Comparison of ENCODE assay signal across 27 cellular contexts in genomic region chrX:10310502-10310901, GRCh38.
A peak's percentile ranks its signal among the peaks of the same experiment; 100 is the strongest.
DNase-seq lines count a peak whose midpoint lies in the region; ATAC-seq and TF ChIP-seq lines count a peak whose summit lies in the region.
"Had no signal": no experiment of that assay in that cellular context is flagged by ENCODE, and none has a peak within 500 bp of the region (broad histone marks: within the 10 kb centered on the region; RNA-seq: fewer than 3 reads in every experiment).

No MANE protein-coding gene starts in this region.

- DNase-seq in NCI-H2227 (lab: John Stamatoyannopoulos, UW; ENCODE audit: unreplicated experiment): peak; percentile 6
- no peak for DNase-seq in NCI-H2227 treated with DMSO at 0.1 percent for 48 hours (lab: John Stamatoyannopoulos, UW)
- DNase-seq in WTC11 (ENCODE audit: low spot score): no peak
- peak; percentile 61 for DNase-seq in left kidney (ENCODE audit: low read depth, low spot score)
- DNase-seq in activated CD8-positive, alpha-beta memory T cell treated with anti-CD3 and anti-CD28 coated beads for 24 hours: no peak
- no peak for DNase-seq in globus pallidus (ENCODE audit: low spot score)
- DNase-seq: 8988T; activated CD4-positive, alpha-beta T cell treated with anti-CD3 and anti-CD28 coated beads for 1 hour; activated CD8-positive, alpha-beta T cell treated with anti-CD3 and anti-CD28 coated beads for 36 hours; activated gamma-delta T cell; CD4-positive, alpha-beta T cell; central memory CD4-positive, alpha-beta T cell; dorsolateral prefrontal cortex; GOT3; IMR-90; lower lobe of right lung; NCI-H1048; NCI-H187 treated with DMSO at 0.1 percent for 48 hours; NCI-H774; stimulated activated CD4-positive, alpha-beta T cell treated with anti-CD3 and anti-CD28 coated beads, Interleukin-4, amount 100 ng/mL, for 4 hours; T-helper 2 cell had no signal

- no peak for TF ChIP-seq CTCF in WTC11 (IDR thresholded peaks at IDR 0.05)

- H3K27ac Mint-ChIP-seq in WTC11: no peak overlapping the region
- H3K27ac Mint-ChIP-seq: activated CD8-positive, alpha-beta T cell treated with anti-CD3 and anti-CD28 coated beads for 36 hours; CD4-positive, alpha-beta T cell; stimulated activated memory B cell treated with anti-CD40 and anti-IgM and Interleukin-4, amounts not matched to agents 10 μg/mL and 1 μg/mL and 100 μg/mL, for 72 hours had no signal

- H3K4me1 Mint-ChIP-seq in WTC11: peaks cover 25% of the 10 kb centered on the region
- H3K4me1 Mint-ChIP-seq: neural crest cell; stimulated activated memory B cell treated with anti-CD40 and anti-IgM and Interleukin-4, amounts not matched to agents 10 μg/mL and 1 μg/mL and 100 μg/mL, for 72 hours had no signal

- peaks cover 64% of the 10 kb centered on the region for H3K27me3 Mint-ChIP-seq in WTC11 (ENCODE audit: low read depth)
- H3K27me3 Mint-ChIP-seq: activated CD8-positive, alpha-beta T cell treated with anti-CD3 and anti-CD28 coated beads for 36 hours; CD4-positive, alpha-beta T cell had no signal

- POLR2A ChIA-PET in WTC11 (lab: Charles Lee): no interaction called here

- H3K36me3 Mint-ChIP-seq in WTC11: no peaks in the 10 kb centered on the region
- H3K36me3 Mint-ChIP-seq: stimulated activated memory B cell treated with anti-CD40 and anti-IgM and Interleukin-4, amounts not matched to agents 10 μg/mL and 1 μg/mL and 100 μg/mL, for 72 hours had no signal

- no peaks in the 10 kb centered on the region for H3K9me3 Mint-ChIP-seq in WTC11
- H3K9me3 Mint-ChIP-seq: activated CD8-positive, alpha-beta T cell treated with anti-CD3 and anti-CD28 coated beads for 36 hours; CD4-positive, alpha-beta T cell had no signal

- peak overlapping the region; percentile 43; the same call in 1 of the 2 replicates for H3K4me3 Mint-ChIP-seq in WTC11
- H3K4me3 Mint-ChIP-seq: activated CD8-positive, alpha-beta T cell treated with anti-CD3 and anti-CD28 coated beads for 36 hours; CD4-positive, alpha-beta T cell; neural crest cell; stimulated activated memory B cell treated with anti-CD40 and anti-IgM and Interleukin-4, amounts not matched to agents 10 μg/mL and 1 μg/mL and 100 μg/mL, for 72 hours had no signal

- CTCF ChIA-PET in WTC11 (lab: Charles Lee): no interaction called here

- ATAC-seq in WTC11: no peak
- no peak for ATAC-seq in HG02970 (IDR thresholded peaks at IDR 0.05; ENCODE audit: low FRiP score, unreplicated experiment)
- no peak for ATAC-seq in HG03196 (IDR thresholded peaks at IDR 0.05; ENCODE audit: unreplicated experiment)
- ATAC-seq: activated CD8-positive, alpha-beta T cell treated with anti-CD3 and anti-CD28 coated beads for 36 hours; gastroesophageal sphincter; lower lobe of right lung; sciatic nerve; stimulated activated memory B cell treated with anti-CD40 and anti-IgM and Interleukin-4, amounts not matched to agents 10 μg/mL and 1 μg/mL and 100 μg/mL, for 72 hours had no signal

TF ChIP-seq in WTC11, 78 proteins besides CTCF, POLR2A, EP300 and RAD21 (continues in another document):
- TF ChIP-seq NR1H2 (CRISPR knock-in tag; IDR thresholded peaks at IDR 0.05) (no peak), HMGA2 (CRISPR knock-in tag; IDR thresholded peaks at IDR 0.05) (no peak), ZNF532 (CRISPR knock-in tag; IDR thresholded peaks at IDR 0.05; ENCODE audit: borderline replicate concordance) (no peak), MAX (CRISPR knock-in tag; IDR thresholded peaks at IDR 0.05) (no peak), OVOL2 (CRISPR knock-in tag; IDR thresholded peaks at IDR 0.05; ENCODE audit: borderline replicate concordance) (no peak)
- TF ChIP-seq, protein P1, sequence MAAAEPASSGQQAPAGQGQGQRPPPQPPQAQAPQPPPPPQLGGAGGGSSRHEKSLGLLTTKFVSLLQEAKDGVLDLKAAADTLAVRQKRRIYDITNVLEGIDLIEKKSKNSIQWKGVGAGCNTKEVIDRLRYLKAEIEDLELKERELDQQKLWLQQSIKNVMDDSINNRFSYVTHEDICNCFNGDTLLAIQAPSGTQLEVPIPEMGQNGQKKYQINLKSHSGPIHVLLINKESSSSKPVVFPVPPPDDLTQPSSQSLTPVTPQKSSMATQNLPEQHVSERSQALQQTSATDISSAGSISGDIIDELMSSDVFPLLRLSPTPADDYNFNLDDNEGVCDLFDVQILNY (CRISPR knock-in tag; IDR thresholded peaks at IDR 0.05): no peak
- TF ChIP-seq, protein P2, sequence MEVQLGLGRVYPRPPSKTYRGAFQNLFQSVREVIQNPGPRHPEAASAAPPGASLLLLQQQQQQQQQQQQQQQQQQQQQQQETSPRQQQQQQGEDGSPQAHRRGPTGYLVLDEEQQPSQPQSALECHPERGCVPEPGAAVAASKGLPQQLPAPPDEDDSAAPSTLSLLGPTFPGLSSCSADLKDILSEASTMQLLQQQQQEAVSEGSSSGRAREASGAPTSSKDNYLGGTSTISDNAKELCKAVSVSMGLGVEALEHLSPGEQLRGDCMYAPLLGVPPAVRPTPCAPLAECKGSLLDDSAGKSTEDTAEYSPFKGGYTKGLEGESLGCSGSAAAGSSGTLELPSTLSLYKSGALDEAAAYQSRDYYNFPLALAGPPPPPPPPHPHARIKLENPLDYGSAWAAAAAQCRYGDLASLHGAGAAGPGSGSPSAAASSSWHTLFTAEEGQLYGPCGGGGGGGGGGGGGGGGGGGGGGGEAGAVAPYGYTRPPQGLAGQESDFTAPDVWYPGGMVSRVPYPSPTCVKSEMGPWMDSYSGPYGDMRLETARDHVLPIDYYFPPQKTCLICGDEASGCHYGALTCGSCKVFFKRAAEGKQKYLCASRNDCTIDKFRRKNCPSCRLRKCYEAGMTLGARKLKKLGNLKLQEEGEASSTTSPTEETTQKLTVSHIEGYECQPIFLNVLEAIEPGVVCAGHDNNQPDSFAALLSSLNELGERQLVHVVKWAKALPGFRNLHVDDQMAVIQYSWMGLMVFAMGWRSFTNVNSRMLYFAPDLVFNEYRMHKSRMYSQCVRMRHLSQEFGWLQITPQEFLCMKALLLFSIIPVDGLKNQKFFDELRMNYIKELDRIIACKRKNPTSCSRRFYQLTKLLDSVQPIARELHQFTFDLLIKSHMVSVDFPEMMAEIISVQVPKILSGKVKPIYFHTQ (CRISPR knock-in tag; IDR thresholded peaks at IDR 0.05): no peak
- TF ChIP-seq, protein P3, sequence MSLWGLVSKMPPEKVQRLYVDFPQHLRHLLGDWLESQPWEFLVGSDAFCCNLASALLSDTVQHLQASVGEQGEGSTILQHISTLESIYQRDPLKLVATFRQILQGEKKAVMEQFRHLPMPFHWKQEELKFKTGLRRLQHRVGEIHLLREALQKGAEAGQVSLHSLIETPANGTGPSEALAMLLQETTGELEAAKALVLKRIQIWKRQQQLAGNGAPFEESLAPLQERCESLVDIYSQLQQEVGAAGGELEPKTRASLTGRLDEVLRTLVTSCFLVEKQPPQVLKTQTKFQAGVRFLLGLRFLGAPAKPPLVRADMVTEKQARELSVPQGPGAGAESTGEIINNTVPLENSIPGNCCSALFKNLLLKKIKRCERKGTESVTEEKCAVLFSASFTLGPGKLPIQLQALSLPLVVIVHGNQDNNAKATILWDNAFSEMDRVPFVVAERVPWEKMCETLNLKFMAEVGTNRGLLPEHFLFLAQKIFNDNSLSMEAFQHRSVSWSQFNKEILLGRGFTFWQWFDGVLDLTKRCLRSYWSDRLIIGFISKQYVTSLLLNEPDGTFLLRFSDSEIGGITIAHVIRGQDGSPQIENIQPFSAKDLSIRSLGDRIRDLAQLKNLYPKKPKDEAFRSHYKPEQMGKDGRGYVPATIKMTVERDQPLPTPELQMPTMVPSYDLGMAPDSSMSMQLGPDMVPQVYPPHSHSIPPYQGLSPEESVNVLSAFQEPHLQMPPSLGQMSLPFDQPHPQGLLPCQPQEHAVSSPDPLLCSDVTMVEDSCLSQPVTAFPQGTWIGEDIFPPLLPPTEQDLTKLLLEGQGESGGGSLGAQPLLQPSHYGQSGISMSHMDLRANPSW (CRISPR knock-in tag; conservative IDR thresholded peaks at IDR 0.05; ENCODE audit: low read depth): no peak

Comparison
In these comparisons a context has a peak if more than half of its experiments do, and no peak if none do; other contexts are left out.
1. DNase-seq: peak in NCI-H2227 (single experiment) and left kidney (single experiment); none in NCI-H2227 treated with DMSO at 0.1 percent for 48 hours (single experiment), WTC11 (single experiment), activated CD8-positive, alpha-beta memory T cell treated with anti-CD3 and anti-CD28 coated beads for 24 hours (single experiment) and globus pallidus (single experiment).